Comparison of ENCODE assay signal across 16 cellular contexts in the genomic region with DNA sequence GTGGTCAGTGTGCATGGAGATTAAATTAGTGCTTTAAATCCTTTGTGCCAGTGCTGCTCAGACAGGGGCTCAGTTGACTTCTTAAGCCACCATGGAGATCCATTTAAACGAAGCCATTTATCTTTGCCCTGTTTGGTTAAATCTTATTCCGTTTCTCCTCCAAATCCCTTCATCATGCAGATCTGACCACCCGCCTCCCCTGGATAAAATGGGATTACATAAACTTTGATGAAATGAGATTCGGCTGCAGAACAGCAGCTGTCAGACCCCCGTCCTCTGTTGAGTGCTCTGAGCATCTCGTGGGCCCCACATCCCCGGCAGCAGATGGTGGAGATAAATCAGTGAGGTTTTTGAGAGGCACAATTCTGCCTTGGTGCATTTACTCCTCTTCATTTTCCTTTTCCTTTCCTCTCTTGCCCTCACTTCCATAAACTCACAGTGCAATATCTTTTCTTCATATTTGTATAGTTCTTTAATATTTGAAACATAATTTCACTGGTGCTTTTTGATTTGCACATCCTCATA.
A peak's percentile ranks its signal among the peaks of the same experiment; 100 is the strongest.
DNase-seq lines count a peak whose midpoint lies in the region; ATAC-seq lines count a peak whose summit lies in the region.
"Had no signal": no experiment of that assay in that cellular context is flagged by ENCODE, and none has a peak within 500 bp of the region (broad histone marks: within the 10 kb centered on the region; RNA-seq: fewer than 3 reads in every experiment).

No MANE protein-coding gene starts in this region.

- DNase-seq in NCI-H2171 treated with DMSO at 0.1 percent for 48 hours (lab: John Stamatoyannopoulos, UW) = peak; percentile 24
- no peak for DNase-seq in NCI-H2171 (lab: John Stamatoyannopoulos, UW)
- peak; percentile 97 for DNase-seq in NCI-H82 treated with DMSO at 0.1 percent for 48 hours (lab: John Stamatoyannopoulos, UW; ENCODE audit: unreplicated experiment)
- peak; percentile 63 for DNase-seq in ecto neural progenitor cell (ENCODE audit: low spot score)
- DNase-seq in posterior cingulate gyrus = no peak
- no peak for DNase-seq in NCI-H1930 (lab: John Stamatoyannopoulos, UW)
- DNase-seq: AML-193; CD4-positive, alpha-beta T cell; DMS79 treated with DMSO at 0.1 percent for 48 hours; GF-D8; GOT3; H7; HFFc6 had no signal

- no peak for ATAC-seq in GM21619 (IDR thresholded peaks at IDR 0.05; ENCODE audit: unreplicated experiment)
- ATAC-seq: A549, HCT116 had no signal

- intact Hi-C loops in posterior cingulate gyrus (cut with DNase I) = no loop called here

Comparison
In these comparisons a context has a peak if more than half of its experiments do, and no peak if none do; other contexts are left out.
1. DNase-seq: peak in NCI-H2171 treated with DMSO at 0.1 percent for 48 hours (single experiment), NCI-H82 treated with DMSO at 0.1 percent for 48 hours (single experiment) and ecto neural progenitor cell (single experiment); none in NCI-H2171 (single experiment), posterior cingulate gyrus (0 of 10) and NCI-H1930 (0 of 2).